8 cellular contexts compared by ENCODE assay signal in genomic region chr3:71955549-71956373, GRCh38.
DNase-seq lines count a peak whose midpoint lies in the region; ATAC-seq and TF ChIP-seq lines count a peak whose summit lies in the region.

No MANE protein-coding gene starts in this region.

- peak; percentile 79 to 82 for ATAC-seq in activated naive CD4-positive, alpha-beta T cell treated with anti-CD3 and anti-CD28 coated beads, Interleukin-2, amount 50 U/mL, for 72 hours
- ATAC-seq in heart right ventricle (peak; percentile 34 to 85 (median 75)), psoas muscle (peak; percentile 70 to 88 (median 74)), HG03571 (IDR thresholded peaks at IDR 0.05; ENCODE audit: unreplicated experiment) (no peak), GM21717 (IDR thresholded peaks at IDR 0.05; ENCODE audit: unreplicated experiment) (no peak)

- peak; percentile 59 for DNase-seq in DMS53 (lab: John Stamatoyannopoulos, UW)
- DNase-seq in HEK293T (ENCODE audit: extremely low spot score) = peak; percentile 66
- DNase-seq in NCI-H524 treated with DMSO at 0.1 percent for 48 hours (lab: John Stamatoyannopoulos, UW) = peak; percentile 84
- peak in 1 of 2 donors; percentile 34 for DNase-seq in activated naive CD4-positive, alpha-beta T cell treated with anti-CD3 and anti-CD28 coated beads, Interleukin-2, amount 50 U/mL, for 72 hours (ENCODE audit: low spot score in 2 of 2)
- DNase-seq in heart right ventricle = peak; percentile 59 to 82
- DNase-seq in psoas muscle = peak; percentile 60 to 76

- H3K9me3 ChIP-seq in heart right ventricle = no peaks in the 10 kb centered on the region
- H3K9me3 ChIP-seq in psoas muscle = no peaks in the 10 kb centered on the region

- H3K27ac ChIP-seq in heart right ventricle (no peak overlapping the region), psoas muscle (no peak overlapping the region)

- peaks cover 0 to 6% of the 10 kb centered on the region in 2 donors for H3K36me3 Mint-ChIP-seq in activated naive CD4-positive, alpha-beta T cell treated with anti-CD3 and anti-CD28 coated beads, Interleukin-2, amount 50 U/mL, for 72 hours

- H3K27me3 ChIP-seq in heart right ventricle (peaks cover 0 to 4% (median 0%) of the 10 kb centered on the region in 7 donors), psoas muscle (ENCODE audit: insufficient read depth in 3 of 3, low read length in 2 of 3) (no peaks in the 10 kb centered on the region)

- POLR2A ChIA-PET in HEK293T (lab: Yijun Ruan, JAX) = no interaction called here

- H3K4me3 ChIP-seq in heart right ventricle (no peak overlapping the region), psoas muscle (no peak overlapping the region)

- intact Hi-C loops in heart right ventricle (cut with DNase I) = loop anchor here in 9 of 10 donors (2.0 to 10.0 kb wide), 8 partner anchors 81 to 869 kb away; no protein-coding TSS in a partner anchor
- intact Hi-C loops in psoas muscle (cut with DNase I) = loop anchor here (5.0 to 10.0 kb wide), 2 partner anchors 867 to 869 kb away; no protein-coding TSS in a partner anchor

- CTCF ChIA-PET in HEK293T (lab: Yijun Ruan, JAX) = interaction anchor here (0.6 to 1.6 kb wide), 6 partner anchors 18 to 675 kb away, joined by 3 to 8 read pairs (median 3); no protein-coding TSS in a partner anchor

- H3K36me3 ChIP-seq in heart right ventricle = no peaks in the 10 kb centered on the region
- no peaks in the 10 kb centered on the region for H3K36me3 ChIP-seq in psoas muscle (ENCODE audit: insufficient read depth in 1 of 2, low read depth in 1 of 2)

- peak overlapping the region in 1 of 2 donors; percentile 83 for H3K27ac Mint-ChIP-seq in activated naive CD4-positive, alpha-beta T cell treated with anti-CD3 and anti-CD28 coated beads, Interleukin-2, amount 50 U/mL, for 72 hours

- H3K9me3 Mint-ChIP-seq in activated naive CD4-positive, alpha-beta T cell treated with anti-CD3 and anti-CD28 coated beads, Interleukin-2, amount 50 U/mL, for 72 hours = no peaks in the 10 kb centered on the region

- TF ChIP-seq CTCF in heart right ventricle (IDR thresholded peaks at IDR 0.05) (peak; percentile 42 to 84 (median 72)), psoas muscle (IDR thresholded peaks at IDR 0.05) (peak; percentile 66)

- 30 to 32% methylated on average over 7 of the region's 7 CpGs for WGBS in heart right ventricle, 2 donors
- 27 to 36% (median 29%) methylated on average over 7 of the region's 7 CpGs for WGBS in psoas muscle, 3 donors

- H3K4me1 ChIP-seq in heart right ventricle = peaks cover 0 to 13% (median 7%) of the 10 kb centered on the region in 9 donors
- H3K4me1 ChIP-seq in psoas muscle = no peaks in the 10 kb centered on the region

TF ChIP-seq in HEK293T, 16 proteins besides CTCF, POLR2A, EP300 and RAD21:
- TF ChIP-seq ZNF384 (IDR thresholded peaks at IDR 0.05) (peak; percentile 92), SUZ12 (IDR thresholded peaks at IDR 0.05) (no peak)

Comparison
In these comparisons a context has a peak if more than half of its experiments do, and no peak if none do; other contexts are left out.
1. ATAC-seq: peak in activated naive CD4-positive, alpha-beta T cell treated with anti-CD3 and anti-CD28 coated beads, Interleukin-2, amount 50 U/mL, for 72 hours (2 of 2), heart right ventricle (8 of 8) and psoas muscle (4 of 4); none in HG03571 (single experiment) and GM21717 (single experiment).